29 cellular contexts compared by ENCODE assay signal in genomic region chr10:86715836-86716235, GRCh38. TPM values are rescaled to one million over a fixed set of nuclear protein-coding genes. Genes with fewer than 3 reads are reported as not detected.
"Had no signal": no experiment of that assay in that cellular context is flagged by ENCODE, and none has a peak within 500 bp of the region (broad histone marks: within the 10 kb centered on the region; RNA-seq: fewer than 3 reads in every experiment).

No MANE protein-coding gene starts in this region.

- H3K4me1 Mint-ChIP-seq: activated T-helper 17 cell treated with anti-CD3 and anti-CD28 coated beads, Interleukin-2, amount 50 U/mL, for 72 hours had no signal

- H3K9me3 ChIP-seq: breast epithelium, mucosa of descending colon, pancreas, spleen, suprapubic skin, tibial nerve had no signal

- DNase-seq: activated CD4-positive, alpha-beta T cell treated with anti-CD3 and anti-CD28 coated beads, Interleukin-2, amount 10 ng/mL, durations not matched to agents 24 days and 14 days; activated CD8-positive, alpha-beta T cell treated with anti-CD3 and anti-CD28 coated beads for 36 hours; activated gamma-delta T cell treated with Interleukin-2 at 50 U/mL for 16 hours; activated T-cell treated with anti-CD3 and anti-CD28 coated beads, Interleukin-2, amount 50 U/mL, for 4 hours; effector CD8-positive, alpha-beta T cell; head of caudate nucleus; hypothalamus; immature natural killer cell; kidney glomerular epithelial cell; mesendoderm; nephron progenitor cell; pancreas; spleen; stimulated activated naive CD4-positive, alpha-beta T cell; T-helper 17 cell; T1000; WERI-Rb-1 had no signal

- H3K27ac Mint-ChIP-seq: activated CD4-positive, alpha-beta T cell treated with anti-CD3 and anti-CD28 coated beads, Interleukin-2, amount 10 ng/mL, durations not matched to agents 24 days and 14 days; activated CD8-positive, alpha-beta T cell treated with anti-CD3 and anti-CD28 coated beads for 36 hours; activated T-helper 17 cell treated with anti-CD3 and anti-CD28 coated beads, Interleukin-2, amount 50 U/mL, for 72 hours; T-helper 17 cell had no signal

- H3K9me3 Mint-ChIP-seq: activated CD4-positive, alpha-beta T cell treated with anti-CD3 and anti-CD28 coated beads, Interleukin-2, amount 10 ng/mL, durations not matched to agents 24 days and 14 days; activated CD8-positive, alpha-beta T cell treated with anti-CD3 and anti-CD28 coated beads for 36 hours; activated naive CD4-positive, alpha-beta T cell treated with anti-CD3 and anti-CD28 coated beads, Interleukin-2, amount 50 U/mL, for 72 hours; activated T-cell treated with anti-CD3 and anti-CD28 coated beads, Interleukin-2, amount 50 U/mL, for 4 hours; activated T-helper 17 cell treated with anti-CD3 and anti-CD28 coated beads, Interleukin-2, amount 50 U/mL, for 72 hours; immature natural killer cell; nephron progenitor cell had no signal

- H3K27ac ChIP-seq: breast epithelium, pancreas, spleen, suprapubic skin, tibial nerve, WERI-Rb-1 had no signal

- H3K27me3 Mint-ChIP-seq: activated CD8-positive, alpha-beta T cell treated with anti-CD3 and anti-CD28 coated beads for 36 hours; activated T-helper 17 cell treated with anti-CD3 and anti-CD28 coated beads, Interleukin-2, amount 50 U/mL, for 72 hours had no signal

- H3K4me3 ChIP-seq: breast epithelium, lung, mucosa of descending colon, pancreas, spleen, suprapubic skin, tibial nerve had no signal

- H3K36me3 Mint-ChIP-seq: activated naive CD4-positive, alpha-beta T cell treated with anti-CD3 and anti-CD28 coated beads, Interleukin-2, amount 50 U/mL, for 72 hours; immature natural killer cell had no signal

- ATAC-seq: activated CD4-positive, CD25-positive, alpha-beta regulatory T cell treated with anti-CD3 and anti-CD28 coated beads, Interleukin-2, amount 50 U/mL, for 24 hours; activated CD8-positive, alpha-beta T cell treated with anti-CD3 and anti-CD28 coated beads for 36 hours; activated naive CD4-positive, alpha-beta T cell treated with anti-CD3 and anti-CD28 coated beads, Interleukin-2, amount 50 U/mL, for 72 hours; activated T-cell treated with anti-CD3 and anti-CD28 coated beads, Interleukin-2, amount 50 U/mL, for 4 hours; activated T-helper 17 cell treated with anti-CD3 and anti-CD28 coated beads, Interleukin-2, amount 50 U/mL, for 72 hours; left lobe of liver; mucosa of descending colon; pancreas; SK-N-SH treated with all-trans-retinoic acid at 6 μM for 48 hours; T-helper 17 cell had no signal

- H3K4me1 ChIP-seq: breast epithelium, pancreas had no signal

- H3K36me3 ChIP-seq: breast epithelium, pancreas, spleen, suprapubic skin, tibial nerve, WERI-Rb-1 had no signal

- H3K4me3 Mint-ChIP-seq: activated CD4-positive, alpha-beta T cell treated with anti-CD3 and anti-CD28 coated beads, Interleukin-2, amount 10 ng/mL, durations not matched to agents 24 days and 14 days; activated CD8-positive, alpha-beta T cell treated with anti-CD3 and anti-CD28 coated beads for 36 hours; activated T-cell treated with anti-CD3 and anti-CD28 coated beads, Interleukin-2, amount 50 U/mL, for 4 hours; activated T-helper 17 cell treated with anti-CD3 and anti-CD28 coated beads, Interleukin-2, amount 50 U/mL, for 72 hours; immature natural killer cell; T-helper 17 cell had no signal

- H3K27me3 ChIP-seq: breast epithelium, pancreas, suprapubic skin, tibial nerve had no signal

RNA-seq across cellular contexts. Expression of gene LDB3, which starts 47.5 kb away (rescaled TPM):
- total RNA-seq: activated CD4-positive, alpha-beta T cell treated with anti-CD3 and anti-CD28 coated beads, Interleukin-2, amount 10 ng/mL, durations not matched to agents 24 days and 14 days; dermis microvascular lymphatic vessel endothelial cell; epithelial cell of proximal tubule; T-helper 17 cell had no signal
